ENCODE assay signal across 12 cellular contexts in the genomic region with DNA sequence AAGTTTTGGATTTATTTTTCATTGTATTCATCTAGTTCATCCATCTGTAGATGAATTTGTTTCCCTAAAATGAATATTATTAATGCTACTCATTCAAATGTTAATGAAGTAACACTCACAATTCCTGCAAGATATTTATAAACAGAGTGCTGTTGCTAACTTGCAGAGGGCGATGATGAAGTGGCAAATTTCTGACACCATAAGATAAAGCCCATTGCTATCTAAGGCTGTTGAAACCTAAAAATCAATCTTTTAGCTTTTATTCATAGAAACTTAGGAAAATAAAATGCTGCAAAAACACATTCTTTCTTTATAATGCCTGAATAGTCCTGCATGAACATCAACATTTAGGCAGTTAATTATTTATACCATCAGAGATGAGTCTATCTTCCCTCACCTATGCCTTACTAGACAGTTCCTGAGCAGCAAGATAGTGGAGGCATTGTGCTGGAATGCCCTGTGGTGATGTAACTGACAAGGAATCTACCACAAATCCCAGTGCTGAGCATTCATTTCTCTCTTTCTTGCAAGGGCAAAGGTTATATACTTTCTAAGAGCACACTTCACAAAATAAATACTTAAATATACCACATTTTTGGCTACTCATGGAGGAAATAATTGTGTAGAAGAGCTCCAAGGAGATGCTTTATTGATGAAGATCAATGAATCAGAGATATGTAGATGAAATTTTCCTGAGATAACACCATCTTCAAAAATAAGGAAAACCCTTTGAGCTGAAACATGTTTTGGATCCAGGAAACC. TPM values are rescaled to one million over a fixed set of nuclear protein-coding genes. Genes with fewer than 3 reads are reported as not detected.
DNase-seq lines count a peak whose midpoint lies in the region; ATAC-seq and TF ChIP-seq lines count a peak whose summit lies in the region.
"Had no signal": no experiment of that assay in that cellular context is flagged by ENCODE, and none has a peak within 500 bp of the region (broad histone marks: within the 10 kb centered on the region; RNA-seq: fewer than 3 reads in every experiment).

No MANE protein-coding gene starts in this region.

- DNase-seq in Caki2 (ENCODE audit: low read depth), result peak; percentile 91
- peak; percentile 88 for DNase-seq in M059J (ENCODE audit: low read depth)
- peak; percentile 90 for DNase-seq in choroid plexus epithelial cell (ENCODE audit: low read depth)
- peak; percentile 73 for DNase-seq in myocyte (ENCODE audit: low read depth)
- no peak for DNase-seq in COLO668 (lab: John Stamatoyannopoulos, UW; ENCODE audit: unreplicated experiment)
- DNase-seq in NCI-H526 (lab: John Stamatoyannopoulos, UW), result no peak
- DNase-seq in T-helper 2 cell, result no peak
- DNase-seq: activated naive CD8-positive, alpha-beta T cell treated with anti-CD3 and anti-CD28 coated beads for 36 hours; H7; lower lobe of right lung; NCI-H1436 treated with DMSO at 0.1 percent for 48 hours had no signal

- in situ Hi-C loops in Caki2 (cut with HindIII; ENCODE audit: low pct_unique_long_range_greater_than_20kb, low sequenced_read_pairs), result no loop called here

- H3K4me3 ChIP-seq in choroid plexus epithelial cell (ENCODE audit: low read depth, low read length), result no peak overlapping the region
- H3K4me3 ChIP-seq: lower lobe of right lung had no signal

- ATAC-seq in GM18868 (IDR thresholded peaks at IDR 0.05; ENCODE audit: unreplicated experiment), result no peak
- ATAC-seq: lower lobe of right lung had no signal

- TF ChIP-seq CTCF in choroid plexus epithelial cell (conservative IDR thresholded peaks at IDR 0.05; ENCODE audit: low read depth, low read length), result no peak

RNA-seq across cellular contexts. Expression of a gene that starts 57.6 kb away (rescaled TPM):
- total RNA-seq in Caki2 (2014; rRNA removed; shearing (Covaris generic); ENCODE audit: low replicate concordance), result 3.4 TPM in 1 of 2 replicates, not detected in the other
- total RNA-seq in M059J (2014; rRNA removed; shearing (Covaris generic)), result 0.32 and 2.2 TPM in 2 replicates
- not detected in 2 replicates for total RNA-seq in myocyte
- polyA plus RNA-seq in myocyte (2012), result not detected
- total RNA-seq: activated naive CD8-positive, alpha-beta T cell treated with anti-CD3 and anti-CD28 coated beads for 36 hours had no signal

Comparison
In these comparisons a context has a peak if more than half of its experiments do, and no peak if none do; other contexts are left out.
1. DNase-seq: peak in Caki2 (single experiment), M059J (single experiment), choroid plexus epithelial cell (single experiment) and myocyte (single experiment); none in COLO668 (single experiment), NCI-H526 (0 of 2) and T-helper 2 cell (0 of 5).